ENCODE assay signal across 16 cellular contexts in the genomic region with DNA sequence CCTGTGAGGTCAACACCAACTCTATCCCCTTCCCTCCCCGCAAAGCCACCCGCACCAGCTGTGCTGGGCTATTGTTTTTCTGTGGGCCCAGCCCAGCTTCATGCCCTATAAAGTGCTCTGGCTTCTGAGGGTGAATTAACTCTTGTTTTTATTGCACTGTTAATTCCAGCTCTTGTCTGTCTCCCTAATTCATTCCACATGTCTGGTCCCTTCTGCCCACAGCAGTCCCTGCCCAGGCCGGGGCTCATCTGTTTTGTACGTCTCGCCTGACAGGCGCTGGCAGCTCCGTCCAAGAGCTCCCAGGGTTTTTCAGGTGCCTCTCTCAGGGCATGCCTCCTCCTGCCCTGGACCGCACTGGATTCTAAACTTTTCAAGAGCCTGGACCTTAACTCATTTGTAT.
"Had no signal": no experiment of that assay in that cellular context is flagged by ENCODE, and none has a peak within 500 bp of the region (broad histone marks: within the 10 kb centered on the region; RNA-seq: fewer than 3 reads in every experiment).

No MANE protein-coding gene starts in this region.

- H3K27me3 Mint-ChIP-seq: activated CD4-positive, alpha-beta memory T cell treated with anti-CD3 and anti-CD28 coated beads, Interleukin-2, amount 10 ng/mL, durations not matched to agents 7 days and 5 days; activated CD4-positive, alpha-beta T cell treated with anti-CD3 and anti-CD28 coated beads for 36 hours had no signal

- H3K36me3 Mint-ChIP-seq: activated naive CD8-positive, alpha-beta T cell treated with anti-CD3 and anti-CD28 coated beads, Interleukin-2, amount 10 ng/mL, durations not matched to agents 7 days and 5 days; memory B cell; neural progenitor cell had no signal

- H3K27me3 ChIP-seq: ascending aorta, colonic mucosa, neural progenitor cell, pancreas had no signal

- H3K9ac ChIP-seq: neural progenitor cell had no signal

- H3K4me2 ChIP-seq: neural progenitor cell, smooth muscle cell had no signal

- H3K4me3 Mint-ChIP-seq: activated CD4-positive, alpha-beta memory T cell treated with anti-CD3 and anti-CD28 coated beads, Interleukin-2, amount 10 ng/mL, durations not matched to agents 7 days and 5 days; activated CD4-positive, alpha-beta T cell treated with anti-CD3 and anti-CD28 coated beads for 36 hours; activated naive CD8-positive, alpha-beta T cell treated with anti-CD3 and anti-CD28 coated beads, Interleukin-2, amount 10 ng/mL, durations not matched to agents 7 days and 5 days; activated T-cell treated with anti-CD3 and anti-CD28 coated beads, Interleukin-2, amount 50 U/mL, for 72 hours; immature natural killer cell; memory B cell; neural progenitor cell had no signal

- H3K4me3 ChIP-seq: ascending aorta, colonic mucosa, neural progenitor cell, pancreas, smooth muscle cell, suprapubic skin had no signal

- H3K4me1 ChIP-seq: ascending aorta, colonic mucosa, pancreas, suprapubic skin had no signal

- H3K36me3 ChIP-seq: ascending aorta, colonic mucosa, neural progenitor cell, pancreas, suprapubic skin, WERI-Rb-1 had no signal

- H3K9me3 ChIP-seq: ascending aorta, colonic mucosa, pancreas, suprapubic skin had no signal

- ATAC-seq: activated CD4-positive, alpha-beta T cell treated with anti-CD3 and anti-CD28 coated beads for 36 hours; activated T-cell treated with anti-CD3 and anti-CD28 coated beads, Interleukin-2, amount 50 U/mL, for 72 hours; left lobe of liver; pancreas had no signal

- H3K27ac Mint-ChIP-seq: activated CD4-positive, alpha-beta memory T cell treated with anti-CD3 and anti-CD28 coated beads, Interleukin-2, amount 10 ng/mL, durations not matched to agents 7 days and 5 days; activated CD4-positive, alpha-beta T cell treated with anti-CD3 and anti-CD28 coated beads for 36 hours; activated naive CD8-positive, alpha-beta T cell treated with anti-CD3 and anti-CD28 coated beads, Interleukin-2, amount 10 ng/mL, durations not matched to agents 7 days and 5 days; activated T-cell treated with anti-CD3 and anti-CD28 coated beads, Interleukin-2, amount 50 U/mL, for 72 hours; memory B cell; neural progenitor cell had no signal

- H3K27ac ChIP-seq: ascending aorta, colonic mucosa, neural progenitor cell, pancreas, suprapubic skin, WERI-Rb-1 had no signal

- H3K9me3 Mint-ChIP-seq: activated naive CD8-positive, alpha-beta T cell treated with anti-CD3 and anti-CD28 coated beads, Interleukin-2, amount 10 ng/mL, durations not matched to agents 7 days and 5 days; neural progenitor cell had no signal

- H2AFZ ChIP-seq: neural progenitor cell had no signal

- H3K4me1 Mint-ChIP-seq: activated CD4-positive, alpha-beta memory T cell treated with anti-CD3 and anti-CD28 coated beads, Interleukin-2, amount 10 ng/mL, durations not matched to agents 7 days and 5 days; activated CD4-positive, alpha-beta T cell treated with anti-CD3 and anti-CD28 coated beads for 36 hours; activated naive CD8-positive, alpha-beta T cell treated with anti-CD3 and anti-CD28 coated beads, Interleukin-2, amount 10 ng/mL, durations not matched to agents 7 days and 5 days; memory B cell had no signal

- DNase-seq: activated CD4-positive, alpha-beta memory T cell treated with anti-CD3 and anti-CD28 coated beads, Interleukin-2, amount 10 ng/mL, durations not matched to agents 7 days and 5 days; activated CD4-positive, alpha-beta T cell treated with anti-CD3 and anti-CD28 coated beads for 36 hours; activated naive CD8-positive, alpha-beta T cell treated with anti-CD3 and anti-CD28 coated beads, Interleukin-2, amount 10 ng/mL, durations not matched to agents 7 days and 5 days; activated T-cell treated with anti-CD3 and anti-CD28 coated beads, Interleukin-2, amount 50 U/mL, for 72 hours; colonic mucosa; effector CD4-positive, alpha-beta T cell; immature natural killer cell; pancreas; stimulated activated naive CD4-positive, alpha-beta T cell treated with Interleukin-2 at 50 U/mL for 16 hours; WERI-Rb-1 had no signal
